In the genomic region with DNA sequence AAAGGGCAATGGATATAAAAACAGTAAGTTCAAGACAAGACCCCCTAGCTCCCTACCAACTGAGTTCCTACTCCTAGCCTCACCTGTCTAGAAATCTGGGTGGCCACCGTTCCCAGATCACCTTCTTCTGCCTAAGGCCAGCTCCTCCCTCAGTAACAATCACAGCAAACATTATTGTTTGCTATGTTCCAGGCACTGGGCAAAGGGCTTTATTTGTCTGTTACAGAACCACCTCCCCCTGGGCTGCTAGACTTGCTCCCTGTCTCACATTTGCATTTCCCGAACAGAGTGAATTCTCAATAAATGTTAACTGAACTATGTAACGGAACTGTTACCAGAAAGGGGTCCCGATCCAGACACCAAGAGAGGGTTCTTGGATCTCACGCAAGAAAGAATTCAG, we compare ENCODE assay signal across 24 cellular contexts. TPM values are rescaled to one million over a fixed set of nuclear protein-coding genes. Genes with fewer than 3 reads are reported as not detected.
DNase-seq lines count a peak whose midpoint lies in the region; ATAC-seq and TF ChIP-seq lines count a peak whose summit lies in the region.
"Had no signal": no experiment of that assay in that cellular context is flagged by ENCODE, and none has a peak within 500 bp of the region (broad histone marks: within the 10 kb centered on the region; RNA-seq: fewer than 3 reads in every experiment).

No MANE protein-coding gene starts in this region.

- H3K27ac ChIP-seq in left ventricle myocardium inferior (replicated peaks), result peak overlapping the region; percentile 80
- H3K27ac ChIP-seq in right lobe of liver, result peak overlapping the region in 2 of 3 donors; percentile 1 to 5
- peak overlapping the region; percentile 48 for H3K27ac ChIP-seq in skeletal muscle tissue (ENCODE audit: low read depth, low read length)
- H3K27ac ChIP-seq: A549, C4-2B, SJSA1 had no signal

- H3K27me3 ChIP-seq in left ventricle myocardium inferior (ENCODE audit: low read depth) (no peaks in the 10 kb centered on the region), right lobe of liver (no peaks in the 10 kb centered on the region), skeletal muscle tissue (ENCODE audit: control insufficient read depth in 3 of 3, insufficient read depth in 3 of 3, low read length in 3 of 3) (no peaks in the 10 kb centered on the region)
- H3K27me3 ChIP-seq: SJSA1 had no signal

- H3K9ac ChIP-seq in skeletal muscle tissue (ENCODE audit: low read depth in 1 of 3, low read length in 3 of 3), result peak overlapping the region in 1 of 3 donors; percentile 5

- H3K4me1 ChIP-seq in left ventricle myocardium inferior (peaks cover 54% of the 10 kb centered on the region), right lobe of liver (peaks cover 0 to 14% (median 5%) of the 10 kb centered on the region in 4 donors), skeletal muscle tissue (ENCODE audit: control insufficient read depth in 3 of 3, insufficient read depth in 3 of 3, low read length in 3 of 3) (peaks cover 16 to 34% (median 28%) of the 10 kb centered on the region in 3 donors)

- no peaks in the 10 kb centered on the region for H3K36me3 ChIP-seq in left ventricle myocardium inferior
- H3K36me3 ChIP-seq in right lobe of liver, result no peaks in the 10 kb centered on the region
- H3K36me3 ChIP-seq in skeletal muscle tissue (ENCODE audit: control insufficient read depth in 3 of 3, insufficient read depth in 3 of 3, low read length in 3 of 3), result no peaks in the 10 kb centered on the region
- H3K36me3 ChIP-seq: SJSA1 had no signal

- 32% methylated on average over 5 of the region's 5 CpGs for WGBS in right lobe of liver (ENCODE audit: insufficient coverage, low coverage, low lambda C conversion rate, missing lambda C conversion rate)

- ATAC-seq in right lobe of liver (peak; percentile 50 to 88 (median 77)), GM21526 (IDR thresholded peaks at IDR 0.05; ENCODE audit: low FRiP score, unreplicated experiment) (no peak)
- ATAC-seq: A549 had no signal

- DNase-seq in left ventricle myocardium inferior (no peak), cardiac septum (ENCODE audit: low spot score) (no peak), LNCaP clone FGC (ENCODE audit: low read depth) (peak; percentile 13), right lobe of liver (no peak), NCI-H82 treated with DMSO at 0.1 percent for 48 hours (lab: John Stamatoyannopoulos, UW; ENCODE audit: unreplicated experiment) (no peak), epidermal melanocyte (ENCODE audit: insufficient read length, low spot score) (no peak)
- DNase-seq: AML-193; CD8-positive, alpha-beta memory T cell; DMS 273 treated with DMSO at 0.1 percent for 48 hours; DMS79 treated with DMSO at 0.1 percent for 48 hours; GF-D8; KG1; MM.1S; NCI-H2029; NCI-H446 treated with DMSO at 0.1 percent for 48 hours; NCI-H526; NCI-H82; RPMI8226 had no signal

- intact Hi-C loops in left ventricle myocardium inferior (cut with micrococcal nuclease) (no loop called here), cardiac septum (cut with DNase I) (no loop called here), right lobe of liver (cut with DNase I) (no loop called here)

- H3K9me3 ChIP-seq in left ventricle myocardium inferior (replicated peaks), result no peaks in the 10 kb centered on the region
- H3K9me3 ChIP-seq in right lobe of liver, result no peaks in the 10 kb centered on the region
- H3K9me3 ChIP-seq in skeletal muscle tissue (ENCODE audit: control insufficient read depth in 3 of 3, low read length in 3 of 3), result no peaks in the 10 kb centered on the region
- H3K9me3 ChIP-seq: A549, SJSA1 had no signal

- TF ChIP-seq CTCF in left ventricle myocardium inferior (IDR thresholded peaks at IDR 0.05; ENCODE audit: borderline replicate concordance) (no peak), LNCaP clone FGC (IDR thresholded peaks at IDR 0.05; ENCODE audit: control insufficient read depth, extremely low read depth, insufficient read depth) (no peak), right lobe of liver (IDR thresholded peaks at IDR 0.05) (no peak)

- H3K4me3 ChIP-seq in left ventricle myocardium inferior, result no peak overlapping the region
- H3K4me3 ChIP-seq in LNCaP clone FGC (ENCODE audit: low read depth, low read length), result no peak overlapping the region
- peak overlapping the region in 1 of 3 donors; percentile 27 for H3K4me3 ChIP-seq in right lobe of liver
- H3K4me3 ChIP-seq in skeletal muscle tissue (ENCODE audit: low read length in 3 of 3), result no peak overlapping the region
- H3K4me3 ChIP-seq: A549, SJSA1 had no signal

- no peak for TF ChIP-seq POLR2A in right lobe of liver (IDR thresholded peaks at IDR 0.05)

RNA-seq across cellular contexts. Expression of a gene that starts 6.8 kb away (rescaled TPM):
- total RNA-seq in left ventricle myocardium inferior, result not detected
- total RNA-seq in cardiac septum, result not detected
- total RNA-seq in right lobe of liver, result not detected
- not detected for total RNA-seq in skeletal muscle tissue
- total RNA-seq: CD8-positive, alpha-beta memory T cell; Right ventricle myocardium superior; SJSA1 had no signal

RNA-seq across cellular contexts. Expression of a gene that starts 6.9 kb away (rescaled TPM):
- 44.7 TPM for total RNA-seq in left ventricle myocardium inferior
- total RNA-seq in cardiac septum, result 104 TPM
- 100 to 1,000 TPM; 105 to 174 (median 128) TPM for total RNA-seq in right lobe of liver
- 37.1 TPM for total RNA-seq in skeletal muscle tissue

RNA-seq across cellular contexts. Expression of a gene that starts 15.9 kb away (rescaled TPM):
- total RNA-seq in left ventricle myocardium inferior, result 2.8 TPM
- 7.8 TPM for total RNA-seq in cardiac septum
- total RNA-seq in right lobe of liver, result 10 to 100 TPM in 3 of 6 experiments, 1 to 10 TPM in 3; 4.7 to 40.8 (median 18.8) TPM
- 8.9 TPM for total RNA-seq in skeletal muscle tissue

RNA-seq across cellular contexts. Expression of a gene that starts 28.5 kb away (rescaled TPM):
- total RNA-seq in left ventricle myocardium inferior (0.66 TPM), cardiac septum (0.48 TPM), right lobe of liver (under 1 TPM in 2 of 6 experiments, not detected in 4; 0.42 to 0.99 TPM), skeletal muscle tissue (not detected)
- total RNA-seq: CD8-positive, alpha-beta memory T cell; SJSA1 had no signal

RNA-seq across cellular contexts. Expression of a gene that starts 46.3 kb away (rescaled TPM):
- total RNA-seq in left ventricle myocardium inferior, result 86.7 TPM
- total RNA-seq in cardiac septum, result 85.2 TPM
- total RNA-seq in right lobe of liver, result 10 to 100 TPM; 58.3 to 85.3 (median 67.4) TPM
- 56.4 TPM for total RNA-seq in skeletal muscle tissue

Comparison
In these comparisons a context has a peak if more than half of its experiments do, and no peak if none do; other contexts are left out.
1. H3K27ac ChIP-seq: peak in every context shown above with its lines; median percentile 80 in left ventricle myocardium inferior; 48 in skeletal muscle tissue; 3 in right lobe of liver.